ENCODE assay signal across 8 cellular contexts in genomic region chr17:18217412-18218015, GRCh38. TPM values are rescaled to one million over a fixed set of nuclear protein-coding genes. Genes with fewer than 3 reads are reported as not detected.
A peak's percentile ranks its signal among the peaks of the same experiment; 100 is the strongest.
DNase-seq lines count a peak whose midpoint lies in the region; ATAC-seq and TF ChIP-seq lines count a peak whose summit lies in the region.

No MANE protein-coding gene starts in this region.

- peaks cover 7% of the 10 kb centered on the region for H3K4me1 Mint-ChIP-seq in WTC11

- no peak overlapping the region for H3K4me3 Mint-ChIP-seq in WTC11

- no peak overlapping the region for H3K27ac ChIP-seq in mammary epithelial cell (ENCODE audit: insufficient read depth, low read depth, low read length)

- H3K4me3 ChIP-seq in mammary epithelial cell (replicated peaks in 1 of 3; ENCODE audit: insufficient read depth in 1 of 3, low read depth in 2 of 3, low read length in 3 of 3), result no peak overlapping the region

- H3K27me3 Mint-ChIP-seq in WTC11 (ENCODE audit: low read depth), result no peaks in the 10 kb centered on the region

- WGBS in mammary epithelial cell (ENCODE audit: low coverage, missing lambda C conversion rate), result 3% methylated on average over 5 of the region's 6 CpGs

- DNase-seq in DMS 273 (lab: John Stamatoyannopoulos, UW; ENCODE audit: unreplicated experiment) (peak; percentile 79), DMS 273 treated with DMSO at 0.1 percent for 48 hours (lab: John Stamatoyannopoulos, UW) (no peak), NCI-H1092 treated with DMSO at 0.1 percent for 48 hours (lab: John Stamatoyannopoulos, UW) (peak; percentile 27), WTC11 (ENCODE audit: low spot score) (peak; percentile 91), mammary epithelial cell (peak; percentile 34), islet precursor cell (peak; percentile 93)
- DNase-seq in stimulated activated CD4-positive, alpha-beta T cell treated with anti-CD3 and anti-CD28 coated beads, Interleukin-1b, Interleukin-23, amount 100 ng/mL, for 48 hours, result peak; percentile 76

- no peaks in the 10 kb centered on the region for H3K36me3 ChIP-seq in mammary epithelial cell (ENCODE audit: insufficient read depth, low read length)

- ATAC-seq in WTC11, result peak; percentile 95
- ATAC-seq in GM21515 (IDR thresholded peaks at IDR 0.05; ENCODE audit: unreplicated experiment), result no peak

- H2AFZ ChIP-seq in mammary epithelial cell (ENCODE audit: low read depth, low read length), result no peak overlapping the region

- no peaks in the 10 kb centered on the region for H3K9me3 ChIP-seq in mammary epithelial cell (replicated peaks; ENCODE audit: insufficient read depth, low read length)

- H3K27ac Mint-ChIP-seq in WTC11, result no peak overlapping the region

- in situ Hi-C loops in mammary epithelial cell (cut with MboI; ENCODE audit: low sequenced_read_pairs in 2 of 2), result no loop called here

- no peaks in the 10 kb centered on the region for H3K27me3 ChIP-seq in mammary epithelial cell (ENCODE audit: insufficient read depth, low read length)

- BruUV-seq in mammary epithelial cell (replicated peaks; lab: Mats Ljungman, UMichigan), result no TSS peak

- H3K9ac ChIP-seq in mammary epithelial cell (ENCODE audit: insufficient read depth, low read length), result no peak overlapping the region

- dilution Hi-C loops in mammary epithelial cell (cut with HindIII; ENCODE audit: low sequenced_read_pairs), result loop anchor here (5.0 kb wide), 2 partner anchors 35 to 105 kb away; no protein-coding TSS in a partner anchor

- POLR2A ChIA-PET in WTC11 (lab: Charles Lee), result interaction anchor here (0.6 kb wide), 1 partner anchor 64 kb away, joined by 12 read pairs; no protein-coding TSS in a partner anchor

- no peaks in the 10 kb centered on the region for H4K20me1 ChIP-seq in mammary epithelial cell (ENCODE audit: insufficient read depth, low read length)

- H3K79me2 ChIP-seq in mammary epithelial cell (ENCODE audit: insufficient read depth, low read length), result no peaks in the 10 kb centered on the region

- intact Hi-C loops in mammary epithelial cell (cut with micrococcal nuclease), result loop anchor here (1.0 to 2.0 kb wide), 3 partner anchors 31 to 97 kb away; partner anchors contain the start of genes SMCR8 and TOP3A

- CTCF ChIA-PET in WTC11 (lab: Charles Lee), result interaction anchor here (0.5 to 4.5 kb wide), 25 partner anchors 8 to 392 kb away, joined by 3 to 38 read pairs (median 4); partner anchors contain the start of genes ALKBH5, FLII, LLGL1 and SHMT1
- CTCF ChIA-PET in mammary epithelial cell (lab: Charles Lee; ENCODE audit: low non-redundant PET), result no interaction called here

- peak; percentile 79 for TF ChIP-seq CTCF in WTC11 (IDR thresholded peaks at IDR 0.05)
- peak; percentile 96 to 98 for TF ChIP-seq CTCF in mammary epithelial cell (conservative IDR thresholded peaks at IDR 0.05 in 1 of 2, IDR thresholded peaks at IDR 0.05 in 1 of 2; ENCODE audit: extremely low read depth in 1 of 2, insufficient read depth in 1 of 2, low read depth in 1 of 2, low read length in 2 of 2)

- H3K36me3 Mint-ChIP-seq in WTC11, result no peaks in the 10 kb centered on the region

- H3K4me1 ChIP-seq in mammary epithelial cell (ENCODE audit: insufficient read depth, low read length), result no peaks in the 10 kb centered on the region

- no peaks in the 10 kb centered on the region for H3K9me3 Mint-ChIP-seq in WTC11

- no peak overlapping the region for H3K4me2 ChIP-seq in mammary epithelial cell (ENCODE audit: insufficient read depth, low read depth, low read length)

TF ChIP-seq in WTC11, 78 proteins besides CTCF, POLR2A, EP300 and RAD21 (continues in another document):
- no peak for TF ChIP-seq SMAD3 (CRISPR knock-in tag; IDR thresholded peaks at IDR 0.05; ENCODE audit: borderline replicate concordance)
- TF ChIP-seq ETV6 (CRISPR knock-in tag; IDR thresholded peaks at IDR 0.05), result no peak
- TF ChIP-seq TP53 (CRISPR knock-in tag; IDR thresholded peaks at IDR 0.05), result no peak
- no peak for TF ChIP-seq FOXK1 (CRISPR knock-in tag; IDR thresholded peaks at IDR 0.05)
- TF ChIP-seq GABPB1 (CRISPR knock-in tag; IDR thresholded peaks at IDR 0.05), result no peak
- TF ChIP-seq ZMAT4 (CRISPR knock-in tag; IDR thresholded peaks at IDR 0.05), result no peak
- TF ChIP-seq IRF1 (CRISPR knock-in tag; IDR thresholded peaks at IDR 0.05), result no peak
- no peak for TF ChIP-seq STAT6 (CRISPR knock-in tag; conservative IDR thresholded peaks at IDR 0.05; ENCODE audit: low read depth)
- TF ChIP-seq, protein P1, sequence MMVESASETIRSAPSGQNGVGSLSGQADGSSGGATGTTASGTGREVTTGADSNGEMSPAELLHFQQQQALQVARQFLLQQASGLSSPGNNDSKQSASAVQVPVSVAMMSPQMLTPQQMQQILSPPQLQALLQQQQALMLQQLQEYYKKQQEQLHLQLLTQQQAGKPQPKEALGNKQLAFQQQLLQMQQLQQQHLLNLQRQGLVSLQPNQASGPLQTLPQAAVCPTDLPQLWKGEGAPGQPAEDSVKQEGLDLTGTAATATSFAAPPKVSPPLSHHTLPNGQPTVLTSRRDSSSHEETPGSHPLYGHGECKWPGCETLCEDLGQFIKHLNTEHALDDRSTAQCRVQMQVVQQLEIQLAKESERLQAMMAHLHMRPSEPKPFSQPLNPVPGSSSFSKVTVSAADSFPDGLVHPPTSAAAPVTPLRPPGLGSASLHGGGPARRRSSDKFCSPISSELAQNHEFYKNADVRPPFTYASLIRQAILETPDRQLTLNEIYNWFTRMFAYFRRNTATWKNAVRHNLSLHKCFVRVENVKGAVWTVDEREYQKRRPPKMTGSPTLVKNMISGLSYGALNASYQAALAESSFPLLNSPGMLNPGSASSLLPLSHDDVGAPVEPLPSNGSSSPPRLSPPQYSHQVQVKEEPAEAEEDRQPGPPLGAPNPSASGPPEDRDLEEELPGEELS (CRISPR knock-in tag; IDR thresholded peaks at IDR 0.05), result no peak
- no peak for TF ChIP-seq ZNF138 (CRISPR knock-in tag; conservative IDR thresholded peaks at IDR 0.05)
- TF ChIP-seq HMGXB4 (CRISPR knock-in tag; IDR thresholded peaks at IDR 0.05), result no peak
- TF ChIP-seq ZNF232 (CRISPR knock-in tag; IDR thresholded peaks at IDR 0.05), result no peak
- TF ChIP-seq ZBTB21 (CRISPR knock-in tag; IDR thresholded peaks at IDR 0.05; ENCODE audit: borderline replicate concordance), result no peak

RNA-seq across cellular contexts. Expression of gene LLGL1, which starts 7.9 kb away (rescaled TPM):
- 76.0 to 87.8 TPM (median 78.6 TPM) in 3 replicates for total RNA-seq in WTC11 (2021)
- 10 to 100 TPM; 35.2 to 50.0 TPM for total RNA-seq in mammary epithelial cell
- polyA plus RNA-seq in mammary epithelial cell, result 37.6 TPM
- 20.3 TPM for polyA minus RNA-seq in mammary epithelial cell

RNA-seq across cellular contexts. Expression of gene ALKBH5, which starts 33.9 kb away (rescaled TPM):
- total RNA-seq in WTC11 (2021) (105 to 115 TPM (median 111 TPM) in 3 replicates), mammary epithelial cell (100 to 1,000 TPM in 1 of 2 donors, 10 to 100 TPM in 1; 87.7 to 118 TPM)
- polyA plus RNA-seq in mammary epithelial cell, result 79.1 TPM
- polyA minus RNA-seq in mammary epithelial cell, result 150 TPM

RNA-seq across cellular contexts. Expression of gene FLII, which starts 41.0 kb away (rescaled TPM):
- total RNA-seq in WTC11 (2021) (298 to 313 TPM (median 309 TPM) in 3 replicates), mammary epithelial cell (100 to 1,000 TPM; 301 to 439 TPM)
- polyA plus RNA-seq in mammary epithelial cell, result 412 TPM
- polyA minus RNA-seq in mammary epithelial cell, result 417 TPM

RNA-seq across cellular contexts. Expression of gene MIEF2, which starts 42.9 kb away (rescaled TPM):
- 15.7 to 18.8 TPM (median 17.9 TPM) in 3 replicates for total RNA-seq in WTC11 (2021)
- total RNA-seq in mammary epithelial cell, result 10 to 100 TPM; 11.9 to 56.3 TPM
- 7.7 TPM for polyA plus RNA-seq in mammary epithelial cell
- polyA minus RNA-seq in mammary epithelial cell, result 27.9 TPM
